25 cellular contexts compared by ENCODE assay signal in the genomic region with DNA sequence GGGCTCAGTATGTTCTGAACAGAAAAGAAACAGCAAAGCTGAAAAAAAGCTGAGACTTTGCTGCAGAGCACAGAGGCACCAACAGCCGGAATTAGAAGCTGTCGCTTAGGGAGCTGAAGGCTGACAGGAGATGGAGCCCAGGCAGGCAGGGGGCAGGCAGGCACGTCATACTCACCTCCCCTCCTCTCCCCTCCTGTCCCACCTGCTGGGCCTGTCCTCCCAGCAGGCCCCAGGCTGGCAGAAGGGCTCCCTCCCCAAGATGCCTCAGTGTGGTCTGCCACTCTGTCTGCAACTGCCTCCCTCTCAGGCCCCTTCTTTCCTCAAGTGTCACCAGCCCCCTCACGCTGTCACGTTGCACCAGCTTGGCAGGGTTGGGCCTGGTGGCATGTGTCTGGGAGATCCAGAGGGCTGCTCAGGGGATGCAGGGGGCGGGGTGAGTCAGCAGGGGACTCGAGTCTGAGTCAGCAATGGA. TPM values are rescaled to one million over a fixed set of nuclear protein-coding genes. Genes with fewer than 3 reads are reported as not detected.
DNase-seq lines count a peak whose midpoint lies in the region; ATAC-seq and TF ChIP-seq lines count a peak whose summit lies in the region.
"Had no signal": no experiment of that assay in that cellular context is flagged by ENCODE, and none has a peak within 500 bp of the region (broad histone marks: within the 10 kb centered on the region; RNA-seq: fewer than 3 reads in every experiment).

No MANE protein-coding gene starts in this region.

- H3K4me1 Mint-ChIP-seq in effector memory CD8-positive, alpha-beta T cell (ENCODE audit: low read depth in 2 of 2) = peaks cover 0 to 3% of the 10 kb centered on the region in 2 donors
- H3K4me1 Mint-ChIP-seq: CD4-positive, CD25-positive, alpha-beta regulatory T cell had no signal

- H3K27me3 ChIP-seq in neural cell (ENCODE audit: insufficient read depth, low read depth, low read length) (peaks cover 32% of the 10 kb centered on the region), body of pancreas (peaks cover 0 to 16% of the 10 kb centered on the region in 2 donors)

- no peaks in the 10 kb centered on the region for H3K9me2 ChIP-seq in neural cell (ENCODE audit: insufficient read depth, low read length)

- peak overlapping the region; percentile 6 for H3K4me3 ChIP-seq in neural cell (ENCODE audit: low read length)
- H3K4me3 ChIP-seq in body of pancreas = no peak overlapping the region
- H3K4me3 ChIP-seq: A549 had no signal

- H4K20me1 ChIP-seq in neural cell (ENCODE audit: insufficient read depth) = no peaks in the 10 kb centered on the region

- peak overlapping the region; percentile 2 for H3K9ac ChIP-seq in neural cell (ENCODE audit: low read length)

- H3K27ac Mint-ChIP-seq in effector memory CD8-positive, alpha-beta T cell = peak overlapping the region; percentile 48 to 60
- H3K27ac Mint-ChIP-seq: activated B cell treated with CpG ODN at 0.5 μM for 24 hours; activated CD8-positive, alpha-beta T cell treated with anti-CD3 and anti-CD28 coated beads for 36 hours; activated naive CD8-positive, alpha-beta T cell; IgD-negative memory B cell; progenitor cell of endocrine pancreas; T-helper 1 cell treated with Interleukin-12 subunit alpha and Interleukin-12 subunit beta and Interleukin-4 antibody, amounts not matched to agents 30 μg/mL and 1 μg/mL, for 36 hours had no signal

- intact Hi-C loops in Right ventricle myocardium inferior (cut with DNase I) = no loop called here
- intact Hi-C loops in cardiac septum (cut with DNase I) = loop anchor here (5.0 kb wide), 1 partner anchor 121 kb away; a partner anchor contains a TSS
- intact Hi-C loops in body of pancreas (cut with DNase I) = no loop called here

- H3K36me3 ChIP-seq in neural cell (ENCODE audit: insufficient read depth, low read length) (no peaks in the 10 kb centered on the region), body of pancreas (replicated peaks in 1 of 2; ENCODE audit: insufficient read depth in 1 of 2, low read depth in 2 of 2) (no peaks in the 10 kb centered on the region)

- H3K4me1 ChIP-seq in body of pancreas = peaks cover 47% of the 10 kb centered on the region

- H3K9me3 Mint-ChIP-seq in effector memory CD8-positive, alpha-beta T cell = no peaks in the 10 kb centered on the region
- H3K9me3 Mint-ChIP-seq: activated B cell treated with CpG ODN at 0.5 μM for 24 hours; activated CD8-positive, alpha-beta T cell treated with anti-CD3 and anti-CD28 coated beads for 36 hours; activated T-cell treated with anti-CD3 and anti-CD28 coated beads, Interleukin-2, amount 50 U/mL, for 4 hours; IgD-negative memory B cell; T-helper 1 cell treated with Interleukin-12 subunit alpha and Interleukin-12 subunit beta and Interleukin-4 antibody, amounts not matched to agents 30 μg/mL and 1 μg/mL, for 36 hours had no signal

- no peak overlapping the region for H3K4me3 Mint-ChIP-seq in effector memory CD8-positive, alpha-beta T cell
- H3K4me3 Mint-ChIP-seq: activated B cell treated with CpG ODN at 0.5 μM for 24 hours; activated CD8-positive, alpha-beta T cell treated with anti-CD3 and anti-CD28 coated beads for 36 hours; activated naive CD8-positive, alpha-beta T cell; activated T-cell treated with anti-CD3 and anti-CD28 coated beads, Interleukin-2, amount 50 U/mL, for 4 hours; T-helper 1 cell treated with Interleukin-12 subunit alpha and Interleukin-12 subunit beta and Interleukin-4 antibody, amounts not matched to agents 30 μg/mL and 1 μg/mL, for 36 hours had no signal

- peaks cover 0 to 4% of the 10 kb centered on the region in 2 donors for H3K27me3 Mint-ChIP-seq in effector memory CD8-positive, alpha-beta T cell
- H3K27me3 Mint-ChIP-seq: activated B cell treated with CpG ODN at 0.5 μM for 24 hours; activated naive CD8-positive, alpha-beta T cell had no signal

- WGBS in body of pancreas, 2 donors = 80 to 94% methylated on average over 7 of the region's 7 CpGs

- H2AFZ ChIP-seq in neural cell (ENCODE audit: low read depth, low read length) = no peak overlapping the region

- no peak for TF ChIP-seq POLR2A in body of pancreas (IDR thresholded peaks at IDR 0.05)

- no peak for TF ChIP-seq CTCF in neural cell (IDR thresholded peaks at IDR 0.05; ENCODE audit: poor library complexity, severe bottlenecking)
- no peak for TF ChIP-seq CTCF in body of pancreas (IDR thresholded peaks at IDR 0.05)

- DNase-seq in Right ventricle myocardium inferior (ENCODE audit: missing footprints) = peak; percentile 60
- DNase-seq in cardiac septum (ENCODE audit: low spot score) = no peak
- no peak for DNase-seq in effector memory CD8-positive, alpha-beta T cell
- DNase-seq in stimulated activated naive CD4-positive, alpha-beta T cell (lab: John Stamatoyannopoulos, UW) = no peak
- no peak for DNase-seq in body of pancreas
- DNase-seq in UCSD-AML1 (lab: John Stamatoyannopoulos, UW; ENCODE audit: unreplicated experiment) = no peak
- DNase-seq: activated B cell treated with CpG ODN at 0.5 μM for 24 hours; activated CD8-positive, alpha-beta T cell treated with anti-CD3 and anti-CD28 coated beads for 36 hours; activated T-cell treated with anti-CD3 and anti-CD28 coated beads, Interleukin-2, amount 50 U/mL, for 4 hours; CD4-positive, CD25-positive, alpha-beta regulatory T cell; GOT3; MM.1S; NCI-H1694; NCI-H345; NK-92 treated with Interleukin-12 subunit alpha and Interleukin-12 subunit beta, amount 100 ng/mL, for 24 hours had no signal

- H3K27ac ChIP-seq in neural cell (ENCODE audit: low read length) = no peak overlapping the region
- no peak overlapping the region for H3K27ac ChIP-seq in body of pancreas
- H3K27ac ChIP-seq: epithelial cell of prostate had no signal

- TF ChIP-seq RAD21 in neural cell (conservative IDR thresholded peaks at IDR 0.05) = no peak

- no peaks in the 10 kb centered on the region for H3K79me2 ChIP-seq in neural cell (replicated peaks; ENCODE audit: insufficient read depth, low read length)

- peaks cover 8% of the 10 kb centered on the region for H3K36me3 Mint-ChIP-seq in effector memory CD8-positive, alpha-beta T cell (ENCODE audit: insufficient read depth)
- H3K36me3 Mint-ChIP-seq: CD4-positive, CD25-positive, alpha-beta regulatory T cell; IgD-negative memory B cell had no signal

- H3K9me3 ChIP-seq in neural cell (ENCODE audit: low read length) = no peaks in the 10 kb centered on the region
- H3K9me3 ChIP-seq in body of pancreas = no peaks in the 10 kb centered on the region
- H3K9me3 ChIP-seq: A549 had no signal

- peak; percentile 15 for TF ChIP-seq EP300 in neural cell (conservative IDR thresholded peaks at IDR 0.05; ENCODE audit: poor library complexity, severe bottlenecking)

- no peak overlapping the region for H3K4me2 ChIP-seq in neural cell (ENCODE audit: low read length)
- H3K4me2 ChIP-seq: A549 had no signal

- ATAC-seq in Right ventricle myocardium inferior (peak; percentile 12), body of pancreas (no peak), GM21737 (IDR thresholded peaks at IDR 0.05; ENCODE audit: unreplicated experiment) (no peak)
- no peak for ATAC-seq in effector memory CD8-positive, alpha-beta T cell (replicated peaks)
- ATAC-seq: A549; activated CD8-positive, alpha-beta T cell treated with anti-CD3 and anti-CD28 coated beads for 36 hours; activated T-cell treated with anti-CD3 and anti-CD28 coated beads, Interleukin-2, amount 50 U/mL, for 4 hours; left lobe of liver had no signal

- no peaks in the 10 kb centered on the region for H3F3A ChIP-seq in neural cell (ENCODE audit: insufficient read depth, low read length, poor library complexity, severe bottlenecking)

TF ChIP-seq in neural cell, 6 proteins besides CTCF, POLR2A, EP300 and RAD21:
- TF ChIP-seq, protein P1, sequence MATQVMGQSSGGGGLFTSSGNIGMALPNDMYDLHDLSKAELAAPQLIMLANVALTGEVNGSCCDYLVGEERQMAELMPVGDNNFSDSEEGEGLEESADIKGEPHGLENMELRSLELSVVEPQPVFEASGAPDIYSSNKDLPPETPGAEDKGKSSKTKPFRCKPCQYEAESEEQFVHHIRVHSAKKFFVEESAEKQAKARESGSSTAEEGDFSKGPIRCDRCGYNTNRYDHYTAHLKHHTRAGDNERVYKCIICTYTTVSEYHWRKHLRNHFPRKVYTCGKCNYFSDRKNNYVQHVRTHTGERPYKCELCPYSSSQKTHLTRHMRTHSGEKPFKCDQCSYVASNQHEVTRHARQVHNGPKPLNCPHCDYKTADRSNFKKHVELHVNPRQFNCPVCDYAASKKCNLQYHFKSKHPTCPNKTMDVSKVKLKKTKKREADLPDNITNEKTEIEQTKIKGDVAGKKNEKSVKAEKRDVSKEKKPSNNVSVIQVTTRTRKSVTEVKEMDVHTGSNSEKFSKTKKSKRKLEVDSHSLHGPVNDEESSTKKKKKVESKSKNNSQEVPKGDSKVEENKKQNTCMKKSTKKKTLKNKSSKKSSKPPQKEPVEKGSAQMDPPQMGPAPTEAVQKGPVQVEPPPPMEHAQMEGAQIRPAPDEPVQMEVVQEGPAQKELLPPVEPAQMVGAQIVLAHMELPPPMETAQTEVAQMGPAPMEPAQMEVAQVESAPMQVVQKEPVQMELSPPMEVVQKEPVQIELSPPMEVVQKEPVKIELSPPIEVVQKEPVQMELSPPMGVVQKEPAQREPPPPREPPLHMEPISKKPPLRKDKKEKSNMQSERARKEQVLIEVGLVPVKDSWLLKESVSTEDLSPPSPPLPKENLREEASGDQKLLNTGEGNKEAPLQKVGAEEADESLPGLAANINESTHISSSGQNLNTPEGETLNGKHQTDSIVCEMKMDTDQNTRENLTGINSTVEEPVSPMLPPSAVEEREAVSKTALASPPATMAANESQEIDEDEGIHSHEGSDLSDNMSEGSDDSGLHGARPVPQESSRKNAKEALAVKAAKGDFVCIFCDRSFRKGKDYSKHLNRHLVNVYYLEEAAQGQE (IDR thresholded peaks at IDR 0.05; ENCODE audit: borderline replicate concordance) = no peak

RNA-seq across cellular contexts. Expression of a gene that starts 3.2 kb away (rescaled TPM):
- 0.92 TPM for total RNA-seq in Right ventricle myocardium inferior
- not detected for total RNA-seq in cardiac septum
- 2.1 TPM in 1 of 2 replicates, not detected in the other for polyA plus RNA-seq in neural cell
- not detected in 2 replicates for polyA minus RNA-seq in neural cell
- total RNA-seq in body of pancreas = not detected
- total RNA-seq: activated B cell treated with CpG ODN at 0.5 μM for 24 hours; activated CD8-positive, alpha-beta T cell treated with anti-CD3 and anti-CD28 coated beads for 36 hours; activated T-cell treated with anti-CD3 and anti-CD28 coated beads, Interleukin-2, amount 50 U/mL, for 4 hours; left lobe of liver; progenitor cell of endocrine pancreas had no signal
- polyA plus RNA-seq: CD4-positive, CD25-positive, alpha-beta regulatory T cell; IgD-negative memory B cell; thymus had no signal

RNA-seq across cellular contexts. Expression of a gene that starts 21.6 kb away (rescaled TPM):
- total RNA-seq in Right ventricle myocardium inferior (8.2 TPM), cardiac septum (4.6 TPM), body of pancreas (1 to 10 TPM; 3.1 to 4.6 TPM)
- polyA plus RNA-seq in neural cell = 7.4 and 9.2 TPM in 2 replicates
- 3.2 and 4.1 TPM in 2 replicates for polyA minus RNA-seq in neural cell

RNA-seq across cellular contexts. Expression of a gene that starts 37.4 kb away (rescaled TPM):
- total RNA-seq in Right ventricle myocardium inferior (55.6 TPM), cardiac septum (40.0 TPM), body of pancreas (10 to 100 TPM in 1 of 2 donors, 1 to 10 TPM in 1; 8.8 to 22.4 TPM)
- 14.8 and 15.7 TPM in 2 replicates for polyA plus RNA-seq in neural cell
- 20.4 and 20.7 TPM in 2 replicates for polyA minus RNA-seq in neural cell

RNA-seq across cellular contexts. Expression of a gene that starts 47.2 kb away (rescaled TPM):
- 10.1 TPM for total RNA-seq in Right ventricle myocardium inferior
- total RNA-seq in cardiac septum = 2.6 TPM
- 32.4 and 38.9 TPM in 2 replicates for polyA plus RNA-seq in neural cell
- 40.3 and 57.7 TPM in 2 replicates for polyA minus RNA-seq in neural cell
- total RNA-seq in body of pancreas = 10 to 100 TPM; 14.8 to 22.4 TPM
- total RNA-seq: CD4-positive, CD25-positive, alpha-beta regulatory T cell; left lobe of liver had no signal
- polyA plus RNA-seq: CD4-positive, CD25-positive, alpha-beta regulatory T cell; IgD-negative memory B cell had no signal

RNA-seq across cellular contexts. Expression of a gene that starts 54.6 kb away (rescaled TPM):
- total RNA-seq in Right ventricle myocardium inferior = 162 TPM
- 178 TPM for total RNA-seq in cardiac septum
- not detected in 2 replicates for polyA plus RNA-seq in neural cell
- polyA minus RNA-seq in neural cell = not detected in 2 replicates
- total RNA-seq in body of pancreas = 10 to 100 TPM; 17.1 to 26.4 TPM
